In the genomic region with DNA sequence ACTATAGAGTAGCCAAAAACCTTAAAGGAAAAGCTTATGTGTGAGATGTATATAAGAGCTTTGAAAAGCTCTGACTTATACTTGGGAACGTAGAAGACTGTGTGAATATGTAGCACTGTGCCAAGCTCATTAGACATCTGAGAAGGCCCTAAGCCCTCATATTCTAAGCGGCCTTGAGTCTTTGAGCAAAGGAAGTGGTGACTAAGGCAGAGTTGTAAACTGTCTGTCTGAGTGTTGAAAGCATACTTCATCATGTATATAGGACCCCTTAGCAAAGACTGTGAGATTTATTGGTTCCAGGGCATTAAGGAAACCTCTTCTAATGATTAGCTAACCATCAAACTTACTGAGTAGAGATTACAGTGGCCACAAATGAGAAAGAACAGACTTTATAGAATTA, we compare ENCODE assay signal across 28 cellular contexts.
"Had no signal": no experiment of that assay in that cellular context is flagged by ENCODE, and none has a peak within 500 bp of the region (broad histone marks: within the 10 kb centered on the region; RNA-seq: fewer than 3 reads in every experiment).

No MANE protein-coding gene starts in this region.

- DNase-seq: activated CD4-positive, alpha-beta memory T cell treated with anti-CD3 and anti-CD28 coated beads, Interleukin-2, amount 10 ng/mL, durations not matched to agents 7 days and 5 days; activated CD4-positive, alpha-beta T cell treated with anti-CD3 and anti-CD28 coated beads, Interleukin-2, amount 10 ng/mL, durations not matched to agents 24 days and 14 days; activated CD4-positive, CD25-positive, alpha-beta regulatory T cell treated with anti-CD3 and anti-CD28 coated beads, Interleukin-2, amount 50 U/mL, for 72 hours; activated CD8-positive, alpha-beta memory T cell treated with anti-CD3 and anti-CD28 coated beads, Interleukin-2, amount 50 U/mL, for 48 hours; activated gamma-delta T cell treated with Interleukin-2 at 50 U/mL for 16 hours; activated naive CD4-positive, alpha-beta T cell treated with anti-CD3 and anti-CD28 coated beads, Interleukin-2, amount 50 U/mL, for 16 hours; activated T-cell treated with anti-CD3 and anti-CD28 coated beads, Interleukin-2, amount 50 U/mL, for 24 hours; amygdala; central memory CD4-positive, alpha-beta T cell; effector CD4-positive, alpha-beta T cell; esophagus squamous epithelium; head of caudate nucleus; hippocampal formation; kidney; left colon; mammary epithelial cell; naive B cell; ovary; right lobe of liver; stimulated activated CD4-positive, alpha-beta T cell treated with anti-CD3 and anti-CD28 coated beads, Interleukin-4, amount 100 ng/mL, for 24 hours; T-helper 2 cell; trophoblast cell had no signal

- FAIRE-seq: kidney, urothelium cell line had no signal

- H3K36me3 ChIP-seq: breast epithelium, esophagus squamous epithelium, ovary, right lobe of liver, thoracic aorta had no signal

- H3K4me3 ChIP-seq: breast epithelium, esophagus squamous epithelium, ovary, right lobe of liver, skin epidermis, thoracic aorta had no signal

- H3K4me1 ChIP-seq: breast epithelium, esophagus squamous epithelium, right lobe of liver had no signal

- ATAC-seq: left colon; right lobe of liver; stimulated activated effector memory CD8-positive, alpha-beta T cell treated with anti-CD3 and anti-CD28 coated beads, Interleukin-12 subunit alpha, Interleukin-12 subunit beta, amount 100 ng/mL, for 72 hours had no signal

- H3K27me3 ChIP-seq: breast epithelium, esophagus squamous epithelium, ovary, right lobe of liver had no signal

- H3K27ac ChIP-seq: breast epithelium, epithelial cell of prostate, esophagus squamous epithelium, ovary, right lobe of liver, skin epidermis, thoracic aorta had no signal

- H3K9me3 ChIP-seq: breast epithelium, esophagus squamous epithelium, ovary, right lobe of liver, thoracic aorta had no signal
